23 cellular contexts compared by ENCODE assay signal in genomic region chr10:81116201-81116600, GRCh38.
A peak's percentile ranks its signal among the peaks of the same experiment; 100 is the strongest.
DNase-seq lines count a peak whose midpoint lies in the region; ATAC-seq, FAIRE-seq and TF ChIP-seq lines count a peak whose summit lies in the region.
"Had no signal": no experiment of that assay in that cellular context is flagged by ENCODE, and none has a peak within 500 bp of the region (broad histone marks: within the 10 kb centered on the region; RNA-seq: fewer than 3 reads in every experiment).

No MANE protein-coding gene starts in this region.

- H3K9ac ChIP-seq in keratinocyte (ENCODE audit: control insufficient read depth, extremely low read depth, insufficient read depth, low read length) = no peak overlapping the region
- H3K9ac ChIP-seq: BLaER1 had no signal

- H3K4me2 ChIP-seq in A549 = peak overlapping the region; percentile 11; the same call in 1 of the 3 replicates
- H3K4me2 ChIP-seq in keratinocyte (ENCODE audit: control insufficient read depth, extremely low read depth, insufficient read depth, low read depth, low read length) = peak overlapping the region; percentile 63
- H3K4me2 ChIP-seq: BLaER1 had no signal

- H3K4me1 ChIP-seq in A549 (no peaks in the 10 kb centered on the region), keratinocyte (ENCODE audit: control insufficient read depth, extremely low read depth, insufficient read depth, low read length) (peaks cover 3% of the 10 kb centered on the region)
- H3K4me1 ChIP-seq: ascending aorta, BLaER1, pancreas, right lobe of liver had no signal

- dilution Hi-C loops in keratinocyte (cut with MboI; ENCODE audit: extremely low pct_ligation_motif_present, low sequenced_read_pairs) = no loop called here

- H3K9me1 ChIP-seq in keratinocyte (ENCODE audit: control insufficient read depth, extremely low read depth, insufficient read depth, low read length) = no peaks in the 10 kb centered on the region

- no peaks in the 10 kb centered on the region for H3K27me3 ChIP-seq in keratinocyte (ENCODE audit: control insufficient read depth, extremely low read depth, insufficient read depth, low read length)
- H3K27me3 ChIP-seq: ascending aorta, BLaER1, pancreas, right lobe of liver had no signal

- POLR2A ChIA-PET in A549 (lab: Yijun Ruan, JAX) = no interaction called here

- H2AFZ ChIP-seq in keratinocyte (ENCODE audit: control insufficient read depth, low read length) = no peak overlapping the region

- no peak for TF ChIP-seq POLR2A in A549 (IDR thresholded peaks at IDR 0.05; ENCODE audit: low read length)

- no peaks in the 10 kb centered on the region for H3K36me3 ChIP-seq in keratinocyte (ENCODE audit: control insufficient read depth in 2 of 2, extremely low read depth in 1 of 2, insufficient read depth in 2 of 2, low read length in 2 of 2)
- H3K36me3 ChIP-seq: ascending aorta, BLaER1, pancreas, right lobe of liver had no signal

- under 1% methylated on average over 4 of the region's 4 CpGs for WGBS in A549 (ENCODE audit: missing lambda C conversion rate)

- no peak for TF ChIP-seq EP300 in A549 (IDR thresholded peaks at IDR 0.05)

- no peak for TF ChIP-seq CTCF in A549 (IDR thresholded peaks at IDR 0.05)
- no peak for TF ChIP-seq CTCF in keratinocyte (optimal IDR thresholded peaks at IDR 0.05 in 1 of 3, IDR thresholded peaks at IDR 0.05 in 1 of 3, conservative IDR thresholded peaks at IDR 0.05 in 1 of 3; ENCODE audit: extremely low read depth in 1 of 3, insufficient read depth in 2 of 3, low read length in 3 of 3)

- H3K4me3 ChIP-seq in A549 (no peak overlapping the region), keratinocyte (ENCODE audit: control insufficient read depth in 2 of 3, extremely low read depth in 1 of 3, insufficient read depth in 2 of 3, low read depth in 1 of 3, low read length in 3 of 3) (peak overlapping the region in 1 of 3 experiments; percentile 24)
- H3K4me3 ChIP-seq: ascending aorta, BLaER1, pancreas, right lobe of liver had no signal

- CTCF ChIA-PET in A549 (lab: Yijun Ruan, JAX) = no interaction called here

- H3K79me2 ChIP-seq in keratinocyte (ENCODE audit: control insufficient read depth, insufficient read depth, low read length) = no peaks in the 10 kb centered on the region

- FAIRE-seq in A549 (lab: Jason Lieb, UNC) (no peak), keratinocyte (lab: Jason Lieb, UNC) (no peak)
- FAIRE-seq: pancreas had no signal

- ATAC-seq in A549 (no peak), HG03442 (IDR thresholded peaks at IDR 0.05; ENCODE audit: unreplicated experiment) (peak; percentile 45)
- ATAC-seq: pancreas had no signal

- H4K20me1 ChIP-seq in keratinocyte (ENCODE audit: control insufficient read depth, extremely low read depth, insufficient read depth, low read length) = no peaks in the 10 kb centered on the region
- H4K20me1 ChIP-seq: BLaER1 had no signal

- TF ChIP-seq RAD21 in A549 (conservative IDR thresholded peaks at IDR 0.05 in 1 of 2, IDR thresholded peaks at IDR 0.05 in 1 of 2) = no peak

- no peaks in the 10 kb centered on the region for H3K9me3 ChIP-seq in A549
- H3K9me3 ChIP-seq in keratinocyte (ENCODE audit: control insufficient read depth, low read depth, low read length) = no peaks in the 10 kb centered on the region
- H3K9me3 ChIP-seq: ascending aorta, BLaER1, pancreas, right lobe of liver had no signal

- DNase-seq in A549 (ENCODE audit: low read depth in 1 of 2, low spot score in 1 of 2) = no peak
- DNase-seq in amniotic epithelial cell (ENCODE audit: low read depth) = peak; percentile 23
- peak; percentile 19 for DNase-seq in keratinocyte (ENCODE audit: low read depth, low spot score)
- DNase-seq in NCI-H524 treated with DMSO at 0.1 percent for 48 hours (lab: John Stamatoyannopoulos, UW) = no peak
- no peak for DNase-seq in NCI-H2171 (lab: John Stamatoyannopoulos, UW)
- no peak for DNase-seq in OCI-M1 (lab: John Stamatoyannopoulos, UW)
- DNase-seq in activated naive CD4-positive, alpha-beta T cell (lab: John Stamatoyannopoulos, UW) = no peak
- DNase-seq: activated CD4-positive, alpha-beta T cell treated with anti-CD3 and anti-CD28 coated beads, Interleukin-2, amount 50 U/mL, for 48 hours; activated CD4-positive, CD25-positive, alpha-beta regulatory T cell; activated CD8-positive, alpha-beta memory T cell treated with anti-CD3 and anti-CD28 coated beads, Interleukin-2, amount 50 U/mL, for 48 hours; central memory CD4-positive, alpha-beta T cell; dermis blood vessel endothelial cell; head of caudate nucleus; KBM-7; NCI-H1694; pancreas; right lobe of liver; stimulated activated CD4-positive, alpha-beta T cell treated with anti-CD3 and anti-CD28 coated beads, Interleukin-12 subunit alpha, Interleukin-12 subunit beta, amount 100 ng/mL, for 4 hours; stimulated activated CD4-positive, alpha-beta T cell treated with anti-CD3 and anti-CD28 coated beads, Interleukin-4, amount 100 ng/mL, for 24 hours; stimulated activated naive CD4-positive, alpha-beta T cell had no signal

- H3K27ac ChIP-seq in A549 = no peak overlapping the region
- H3K27ac ChIP-seq in keratinocyte (ENCODE audit: control insufficient read depth, insufficient read depth, low read length) = no peak overlapping the region
- H3K27ac ChIP-seq: ascending aorta, BLaER1, pancreas, right lobe of liver had no signal

TF ChIP-seq in A549, 52 proteins besides CTCF, POLR2A, EP300 and RAD21:
- no peak for TF ChIP-seq FOSL2 (IDR thresholded peaks at IDR 0.05)
- 0 out of 2 replicates have a peak, but pooled peaks have one; percentile 11 for TF ChIP-seq FOSL2 (CRISPR knock-in tag; IDR thresholded peaks at IDR 0.05)
- TF ChIP-seq BCL3 (IDR thresholded peaks at IDR 0.05) = no peak

Comparison
In these comparisons a context has a peak if more than half of its experiments do, and no peak if none do; other contexts are left out.
1. DNase-seq: peak in amniotic epithelial cell (single experiment) and keratinocyte (single experiment); none in A549 (0 of 2), NCI-H524 treated with DMSO at 0.1 percent for 48 hours (single experiment), NCI-H2171 (single experiment), OCI-M1 (single experiment) and activated naive CD4-positive, alpha-beta T cell (0 of 4).